In genomic region chr2:238653436-238654109, GRCh38 we compare ENCODE assay signal across 14 cellular contexts.
"Had no signal": no experiment of that assay in that cellular context is flagged by ENCODE, and none has a peak within 500 bp of the region (broad histone marks: within the 10 kb centered on the region; RNA-seq: fewer than 3 reads in every experiment).

No MANE protein-coding gene starts in this region.

- H3K27me3 ChIP-seq: gastroesophageal sphincter, transverse colon had no signal

- H3K4me1 Mint-ChIP-seq: activated CD4-positive, alpha-beta T cell treated with anti-CD3 and anti-CD28 coated beads, Interleukin-2, amount 10 ng/mL, durations not matched to agents 24 days and 14 days; activated T-helper 17 cell treated with anti-CD3 and anti-CD28 coated beads, Interleukin-2, amount 50 U/mL, for 72 hours; naive B cell had no signal

- H3K27ac Mint-ChIP-seq: activated CD4-positive, alpha-beta T cell treated with anti-CD3 and anti-CD28 coated beads, Interleukin-2, amount 10 ng/mL, durations not matched to agents 24 days and 14 days; activated naive CD4-positive, alpha-beta T cell treated with anti-CD3 and anti-CD28 coated beads for 36 hours; activated T-helper 17 cell treated with anti-CD3 and anti-CD28 coated beads, Interleukin-2, amount 50 U/mL, for 72 hours; naive B cell had no signal

- H3K4me3 Mint-ChIP-seq: activated CD4-positive, alpha-beta T cell treated with anti-CD3 and anti-CD28 coated beads, Interleukin-2, amount 10 ng/mL, durations not matched to agents 24 days and 14 days; activated naive CD4-positive, alpha-beta T cell treated with anti-CD3 and anti-CD28 coated beads for 36 hours; activated T-helper 17 cell treated with anti-CD3 and anti-CD28 coated beads, Interleukin-2, amount 50 U/mL, for 72 hours; naive B cell had no signal

- H3K36me3 ChIP-seq: gastroesophageal sphincter, heart right ventricle, transverse colon had no signal

- H3K36me3 Mint-ChIP-seq: naive B cell had no signal

- ATAC-seq: activated T-helper 17 cell treated with anti-CD3 and anti-CD28 coated beads, Interleukin-2, amount 50 U/mL, for 72 hours; gastroesophageal sphincter; right cardiac atrium; stimulated activated naive CD8-positive, alpha-beta T cell treated with anti-CD3 and anti-CD28 coated beads, Interleukin-15, Interleukin-2, amounts not matched to agents 100 U/mL and 50 U/mL, for 24 hours had no signal

- H3K4me3 ChIP-seq: gastroesophageal sphincter, heart right ventricle, transverse colon had no signal

- H3K9me3 Mint-ChIP-seq: activated CD4-positive, alpha-beta T cell treated with anti-CD3 and anti-CD28 coated beads, Interleukin-2, amount 10 ng/mL, durations not matched to agents 24 days and 14 days; activated naive CD4-positive, alpha-beta T cell treated with anti-CD3 and anti-CD28 coated beads for 36 hours; activated T-helper 17 cell treated with anti-CD3 and anti-CD28 coated beads, Interleukin-2, amount 50 U/mL, for 72 hours had no signal

- H3K27ac ChIP-seq: gastroesophageal sphincter, heart right ventricle, transverse colon had no signal

- H3K9me3 ChIP-seq: gastroesophageal sphincter, heart right ventricle, transverse colon had no signal

- DNase-seq: activated CD4-positive, CD25-positive, alpha-beta regulatory T cell; activated naive CD4-positive, alpha-beta T cell treated with anti-CD3 and anti-CD28 coated beads for 36 hours; erythroblast; heart right ventricle; left cardiac atrium; mammary epithelial cell; naive B cell; nucleus accumbens; right cardiac atrium; stimulated activated naive CD8-positive, alpha-beta T cell treated with anti-CD3 and anti-CD28 coated beads, Interleukin-15, Interleukin-2, amounts not matched to agents 100 U/mL and 50 U/mL, for 24 hours; transverse colon had no signal
